11 cellular contexts compared by ENCODE assay signal in the genomic region with DNA sequence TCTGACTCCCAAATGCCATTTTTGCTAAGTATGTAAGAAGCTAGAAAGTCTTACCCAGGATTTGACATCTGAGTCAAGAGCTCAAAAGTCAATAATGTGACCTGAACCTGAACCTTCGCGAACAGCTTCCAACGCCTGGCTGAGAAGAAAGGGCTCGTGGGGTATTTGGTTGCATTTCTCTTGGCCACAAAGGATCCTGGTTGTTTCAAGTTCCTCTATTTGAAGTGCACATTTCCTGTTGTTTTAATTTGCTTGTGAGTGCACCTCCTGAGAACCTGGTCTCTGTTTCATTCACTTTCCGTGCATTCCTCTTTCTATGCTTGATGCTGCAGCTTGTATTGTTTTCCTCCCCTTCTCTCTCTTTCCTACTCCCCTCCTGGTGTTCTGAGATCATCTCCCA.
DNase-seq lines count a peak whose midpoint lies in the region; ATAC-seq and TF ChIP-seq lines count a peak whose summit lies in the region.
"Had no signal": no experiment of that assay in that cellular context is flagged by ENCODE, and none has a peak within 500 bp of the region (broad histone marks: within the 10 kb centered on the region; RNA-seq: fewer than 3 reads in every experiment).

No MANE protein-coding gene starts in this region.

- intact Hi-C loops in uterus (cut with DNase I; ENCODE audit: low total_unique reads) = no loop called here

- no peak overlapping the region for H2AFZ ChIP-seq in DND-41 (ENCODE audit: low read depth, low read length)

- H3K4me1 ChIP-seq in DND-41 (ENCODE audit: insufficient read depth, low read length) (peaks cover 6% of the 10 kb centered on the region), uterus (no peaks in the 10 kb centered on the region)
- H3K4me1 ChIP-seq: colonic mucosa had no signal

- H4K20me1 ChIP-seq in DND-41 (ENCODE audit: insufficient read depth, low read length) = no peaks in the 10 kb centered on the region

- H3K9me3 ChIP-seq in DND-41 (ENCODE audit: insufficient read depth, low read length, severe bottlenecking) (no peaks in the 10 kb centered on the region), uterus (no peaks in the 10 kb centered on the region)
- H3K9me3 ChIP-seq: colonic mucosa had no signal

- TF ChIP-seq CTCF in DND-41 (IDR thresholded peaks at IDR 0.05; ENCODE audit: borderline replicate concordance, extremely low read depth, low read length, poor library complexity, severe bottlenecking) = no peak
- no peak for TF ChIP-seq CTCF in uterus (IDR thresholded peaks at IDR 0.05)

- no peak overlapping the region for H3K4me2 ChIP-seq in DND-41 (ENCODE audit: insufficient read depth, low read length)

- no peak overlapping the region for H3K4me3 ChIP-seq in DND-41 (ENCODE audit: low read depth in 1 of 2, low read length in 2 of 2)
- H3K4me3 ChIP-seq in uterus = no peak overlapping the region
- H3K4me3 ChIP-seq: colonic mucosa had no signal

- DNase-seq in DND-41 = peak; percentile 39
- peak; percentile 26 for DNase-seq in SW480 (ENCODE audit: low spot score)
- no peak for DNase-seq in SK-N-DZ (ENCODE audit: low spot score)
- DNase-seq in occipital lobe (lab: John Stamatoyannopoulos, UW) = no peak
- DNase-seq in uterus = no peak
- DNase-seq in anterior cingulate cortex (lab: John Stamatoyannopoulos, UW) = no peak
- DNase-seq: colonic mucosa; stimulated activated CD4-positive, alpha-beta T cell treated with anti-CD3 and anti-CD28 coated beads, Interleukin-4, amount 100 ng/mL, for 4 hours had no signal

- no peaks in the 10 kb centered on the region for H3K79me2 ChIP-seq in DND-41 (ENCODE audit: insufficient read depth, low read length)

- TF ChIP-seq POLR2A in uterus (IDR thresholded peaks at IDR 0.05) = no peak

- ATAC-seq in DND-41 (ENCODE audit: insufficient read depth, low read depth) (peak; percentile 77), GM21360 (IDR thresholded peaks at IDR 0.05; ENCODE audit: unreplicated experiment) (peak; percentile 90), HG03457 (IDR thresholded peaks at IDR 0.05; ENCODE audit: unreplicated experiment) (peak; percentile 86)
- ATAC-seq: left lobe of liver had no signal

- no peak overlapping the region for H3K9ac ChIP-seq in DND-41 (ENCODE audit: low read depth, low read length)

- H3K27ac ChIP-seq in DND-41 (ENCODE audit: low read length) (no peak overlapping the region), uterus (no peak overlapping the region)
- H3K27ac ChIP-seq: colonic mucosa had no signal

- H3K27me3 ChIP-seq in DND-41 (ENCODE audit: insufficient read depth, low read length, poor library complexity) = peaks cover 14% of the 10 kb centered on the region
- H3K27me3 ChIP-seq in uterus = no peaks in the 10 kb centered on the region
- H3K27me3 ChIP-seq: colonic mucosa had no signal

- H3K36me3 ChIP-seq in DND-41 (ENCODE audit: insufficient read depth, low read length) (no peaks in the 10 kb centered on the region), uterus (no peaks in the 10 kb centered on the region)
- H3K36me3 ChIP-seq: colonic mucosa had no signal

Comparison
In these comparisons a context has a peak if more than half of its experiments do, and no peak if none do; other contexts are left out.
1. DNase-seq: peak in DND-41 (single experiment) and SW480 (single experiment); none in SK-N-DZ (single experiment), occipital lobe (single experiment), uterus (0 of 2) and anterior cingulate cortex (0 of 58).
2. Peak in every context shown above with its lines, with median percentiles within 50 percentile points of each other: ATAC-seq.